Comparison of ENCODE assay signal across 20 cellular contexts in the genomic region with DNA sequence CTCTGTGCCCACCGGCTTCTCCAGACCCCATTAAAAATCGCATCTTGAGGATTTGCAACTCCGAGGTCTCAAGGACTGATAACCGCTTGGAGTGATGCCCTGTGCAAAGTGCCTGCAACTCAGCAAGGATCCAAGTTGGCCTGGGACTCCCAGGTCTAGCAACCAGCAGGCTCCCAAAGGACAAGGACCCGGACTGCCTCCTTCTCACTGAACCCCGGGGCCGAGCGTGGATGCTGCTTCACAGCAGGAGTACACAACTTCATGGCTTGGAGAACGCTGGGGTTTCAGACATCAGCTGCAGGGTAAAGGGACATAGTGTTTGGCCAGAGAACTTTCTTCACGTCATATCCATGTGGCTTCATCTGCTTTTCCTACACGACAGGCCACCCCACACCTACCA.
"Had no signal": no experiment of that assay in that cellular context is flagged by ENCODE, and none has a peak within 500 bp of the region (broad histone marks: within the 10 kb centered on the region; RNA-seq: fewer than 3 reads in every experiment).

No MANE protein-coding gene starts in this region.

- H3K9me3 Mint-ChIP-seq: immature natural killer cell had no signal

- H3K27me3 ChIP-seq: dorsolateral prefrontal cortex, esophagus muscularis mucosa, foreskin keratinocyte, gastroesophageal sphincter, heart left ventricle, hepatocyte, left lung had no signal

- H3K27ac Mint-ChIP-seq: immature natural killer cell had no signal

- H3K4me1 ChIP-seq: gastroesophageal sphincter, left lung, lower lobe of right lung had no signal

- H3K4me3 ChIP-seq: coronary artery, dorsolateral prefrontal cortex, esophagus muscularis mucosa, gastroesophageal sphincter, heart left ventricle, hepatocyte, left lung, lower lobe of right lung, mucosa of descending colon had no signal

- H3K4me1 Mint-ChIP-seq: immature natural killer cell had no signal

- H3K27ac ChIP-seq: coronary artery, dorsolateral prefrontal cortex, esophagus muscularis mucosa, foreskin keratinocyte, gastroesophageal sphincter, heart left ventricle, hepatocyte, left lung, lower lobe of right lung had no signal

- H3K9me3 ChIP-seq: esophagus muscularis mucosa, gastroesophageal sphincter, left lung, lower lobe of right lung, mucosa of descending colon had no signal

- DNase-seq: dorsolateral prefrontal cortex; effector CD4-positive, alpha-beta T cell; effector memory CD4-positive, alpha-beta T cell; foreskin keratinocyte; hypothalamus; immature natural killer cell; islet precursor cell; kidney; kidney glomerular epithelial cell; left lung; left ventricle myocardium superior; lower lobe of right lung; mesenchymal stem cell; mucosa of descending colon had no signal

- H3K4me3 Mint-ChIP-seq: immature natural killer cell, mesothelial cell of epicardium had no signal

- H3K36me3 ChIP-seq: esophagus muscularis mucosa, gastroesophageal sphincter, heart left ventricle, left lung, lower lobe of right lung had no signal

- ATAC-seq: foreskin keratinocyte, gastroesophageal sphincter, heart left ventricle, left lung, left ventricle myocardium superior, lower lobe of right lung, mucosa of descending colon had no signal

- H3K36me3 Mint-ChIP-seq: immature natural killer cell had no signal
